2 cellular contexts compared by ENCODE assay signal in the genomic region with DNA sequence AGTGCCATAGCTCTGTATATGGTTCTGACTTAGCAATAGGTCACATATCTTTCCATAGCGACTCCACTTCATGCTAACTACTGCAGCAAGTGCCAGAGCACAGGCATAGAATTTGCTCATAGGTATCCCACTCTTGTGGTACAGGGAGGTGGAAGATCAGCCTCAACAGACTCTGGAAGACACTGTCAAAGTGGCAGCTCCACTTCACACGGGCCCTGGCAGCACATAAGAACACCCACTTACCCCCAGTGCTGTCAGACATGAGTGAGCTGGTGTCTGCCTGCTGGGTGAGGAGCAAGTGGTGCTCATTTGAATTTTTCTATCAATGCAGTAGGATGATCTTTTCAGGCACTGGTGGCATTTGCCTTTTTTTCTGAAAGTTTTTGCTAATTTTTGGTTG.
TF ChIP-seq lines count a peak whose summit lies in the region.

No MANE protein-coding gene starts in this region.

TF ChIP-seq in GM23338, 12 proteins besides CTCF, POLR2A, EP300 and RAD21 (continued from another document):
- TF ChIP-seq STAT1 (IDR thresholded peaks at IDR 0.05; ENCODE audit: unreplicated experiment) (no peak), EZH2 (IDR thresholded peaks at IDR 0.05; ENCODE audit: low read depth, unreplicated experiment) (no peak)

TF ChIP-seq in GM12878, 131 proteins besides CTCF, POLR2A, EP300 and RAD21 (continued from another document):
- TF ChIP-seq, protein P1, sequence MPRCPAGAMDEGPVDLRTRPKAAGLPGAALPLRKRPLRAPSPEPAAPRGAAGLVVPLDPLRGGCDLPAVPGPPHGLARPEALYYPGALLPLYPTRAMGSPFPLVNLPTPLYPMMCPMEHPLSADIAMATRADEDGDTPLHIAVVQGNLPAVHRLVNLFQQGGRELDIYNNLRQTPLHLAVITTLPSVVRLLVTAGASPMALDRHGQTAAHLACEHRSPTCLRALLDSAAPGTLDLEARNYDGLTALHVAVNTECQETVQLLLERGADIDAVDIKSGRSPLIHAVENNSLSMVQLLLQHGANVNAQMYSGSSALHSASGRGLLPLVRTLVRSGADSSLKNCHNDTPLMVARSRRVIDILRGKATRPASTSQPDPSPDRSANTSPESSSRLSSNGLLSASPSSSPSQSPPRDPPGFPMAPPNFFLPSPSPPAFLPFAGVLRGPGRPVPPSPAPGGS (IDR thresholded peaks at IDR 0.05; ENCODE audit: borderline replicate concordance, insufficient read depth, low read depth, low read length, poor library complexity, severe bottlenecking) = no peak
